In genomic region chr5:55593115-55593472, GRCh38 we compare ENCODE assay signal across 15 cellular contexts. TPM values are rescaled to one million over a fixed set of nuclear protein-coding genes. Genes with fewer than 3 reads are reported as not detected.
A peak's percentile ranks its signal among the peaks of the same experiment; 100 is the strongest.
DNase-seq lines count a peak whose midpoint lies in the region; ATAC-seq and TF ChIP-seq lines count a peak whose summit lies in the region.
"Had no signal": no experiment of that assay in that cellular context is flagged by ENCODE, and none has a peak within 500 bp of the region (broad histone marks: within the 10 kb centered on the region; RNA-seq: fewer than 3 reads in every experiment).

No MANE protein-coding gene starts in this region.

- no peak for TF ChIP-seq CTCF in MCF 10A (IDR thresholded peaks at IDR 0.05; ENCODE audit: unreplicated experiment)
- TF ChIP-seq CTCF in endodermal cell (conservative IDR thresholded peaks at IDR 0.05), result no peak

- H3K27ac Mint-ChIP-seq in MCF 10A (ENCODE audit: low read depth, unreplicated experiment) (peak overlapping the region; percentile 75), endodermal cell (no peak overlapping the region)
- H3K27ac Mint-ChIP-seq: activated T-cell treated with anti-CD3 and anti-CD28 coated beads, Interleukin-2, amount 50 U/mL, for 24 hours; immature natural killer cell; naive B cell had no signal

- no peak overlapping the region for H3K9ac ChIP-seq in endodermal cell (ENCODE audit: extremely low read depth, low read length, poor library complexity, severe bottlenecking)

- H3K9me3 ChIP-seq in right cardiac atrium (ENCODE audit: control insufficient read depth, low read length) (no peaks in the 10 kb centered on the region), endodermal cell (ENCODE audit: control insufficient read depth, low read length) (no peaks in the 10 kb centered on the region)
- H3K9me3 ChIP-seq: BE2C, Peyer's patch, upper lobe of left lung had no signal

- no peaks in the 10 kb centered on the region for H3K27me3 ChIP-seq in right cardiac atrium (ENCODE audit: control insufficient read depth, insufficient read depth)
- no peaks in the 10 kb centered on the region for H3K27me3 ChIP-seq in endodermal cell (ENCODE audit: control insufficient read depth, insufficient read depth, low read length, poor library complexity, severe bottlenecking)
- H3K27me3 ChIP-seq: BE2C, Peyer's patch, upper lobe of left lung had no signal

- 67% methylated on average over 3 of the region's 3 CpGs for WGBS in right cardiac atrium
- WGBS in endodermal cell (ENCODE audit: insufficient coverage in 1 of 2, insufficient read length in 1 of 2), 2 experiments, result 68 to 84% methylated on average over 3 of the region's 3 CpGs

- POLR2A ChIA-PET in MCF 10A (lab: Yijun Ruan, JAX), result interaction anchor here (0.6 to 1.3 kb wide), 5 partner anchors 28 to 155 kb away, joined by 3 to 4 read pairs (median 3); no protein-coding TSS in a partner anchor

- no peak for ATAC-seq in right cardiac atrium
- ATAC-seq in Right ventricle myocardium inferior, result no peak
- ATAC-seq in HG03159 (IDR thresholded peaks at IDR 0.05; ENCODE audit: unreplicated experiment), result no peak
- ATAC-seq in GM21723 (IDR thresholded peaks at IDR 0.05; ENCODE audit: unreplicated experiment), result no peak

- H3K4me1 Mint-ChIP-seq in MCF 10A (ENCODE audit: insufficient read depth, unreplicated experiment) (peaks cover 18% of the 10 kb centered on the region), endodermal cell (peaks cover 14% of the 10 kb centered on the region)
- H3K4me1 Mint-ChIP-seq: naive B cell had no signal

- intact Hi-C loops in right cardiac atrium (cut with DNase I), result loop anchor here in 2 of 4 donors (10.0 kb wide), 1 partner anchor 58 kb away; the partner anchor contains the start of gene PLPP1 (in 2 of the 2)
- intact Hi-C loops in Right ventricle myocardium inferior (cut with DNase I), result no loop called here
- intact Hi-C loops in MCF 10A (cut with micrococcal nuclease), result no loop called here
- intact Hi-C loops in posterior cingulate gyrus (cut with DNase I), result no loop called here

- H3K4me3 Mint-ChIP-seq in MCF 10A (ENCODE audit: unreplicated experiment) (no peak overlapping the region), endodermal cell (no peak overlapping the region)
- H3K4me3 Mint-ChIP-seq: activated T-cell treated with anti-CD3 and anti-CD28 coated beads, Interleukin-2, amount 50 U/mL, for 24 hours; brain; immature natural killer cell; naive B cell had no signal

- H3K27me3 Mint-ChIP-seq in MCF 10A (ENCODE audit: insufficient read depth, unreplicated experiment) (no peaks in the 10 kb centered on the region), endodermal cell (ENCODE audit: insufficient read depth) (peaks cover 1% of the 10 kb centered on the region)
- H3K27me3 Mint-ChIP-seq: activated T-cell treated with anti-CD3 and anti-CD28 coated beads, Interleukin-2, amount 50 U/mL, for 24 hours; brain had no signal

- no peak overlapping the region for H3K4me3 ChIP-seq in right cardiac atrium (ENCODE audit: low read length)
- no peak overlapping the region for H3K4me3 ChIP-seq in endodermal cell (ENCODE audit: low read length)
- H3K4me3 ChIP-seq: Peyer's patch, upper lobe of left lung had no signal

- H3K4me1 ChIP-seq in right cardiac atrium (ENCODE audit: control insufficient read depth, insufficient read depth, low read length), result peaks cover 17% of the 10 kb centered on the region
- no peaks in the 10 kb centered on the region for H3K4me1 ChIP-seq in endodermal cell (ENCODE audit: control insufficient read depth, insufficient read depth, low read length)

- no TSS peak for BruUV-seq in MCF 10A (replicated peaks; lab: Mats Ljungman, UMichigan)

- no peak for DNase-seq in right cardiac atrium
- no peak for DNase-seq in Right ventricle myocardium inferior (ENCODE audit: missing footprints)
- peak; percentile 89 for DNase-seq in NCI-H345 (lab: John Stamatoyannopoulos, UW)
- peak; percentile 79 for DNase-seq in MCF 10A (ENCODE audit: unreplicated experiment)
- DNase-seq in endodermal cell, result no peak
- DNase-seq in posterior cingulate gyrus, result no peak
- DNase-seq: activated T-cell treated with anti-CD3 and anti-CD28 coated beads, Interleukin-2, amount 50 U/mL, for 24 hours; BE2C; immature natural killer cell; naive B cell; Peyer's patch; upper lobe of left lung had no signal

- no peaks in the 10 kb centered on the region for H3K36me3 ChIP-seq in endodermal cell (ENCODE audit: control insufficient read depth, insufficient read depth, low read length)
- H3K36me3 ChIP-seq: BE2C, Peyer's patch, upper lobe of left lung had no signal

- CTCF ChIA-PET in MCF 10A (lab: Yijun Ruan, JAX), result interaction anchor here (0.6 kb wide), 1 partner anchor 281 kb away, joined by 4 read pairs; no protein-coding TSS in a partner anchor

- H3K9me3 Mint-ChIP-seq in MCF 10A (ENCODE audit: unreplicated experiment), result no peaks in the 10 kb centered on the region
- H3K9me3 Mint-ChIP-seq in endodermal cell, result no peaks in the 10 kb centered on the region
- H3K9me3 Mint-ChIP-seq: activated T-cell treated with anti-CD3 and anti-CD28 coated beads, Interleukin-2, amount 50 U/mL, for 24 hours; immature natural killer cell had no signal

- H3K27ac ChIP-seq in right cardiac atrium (ENCODE audit: low read length) (peak overlapping the region; percentile 2), endodermal cell (ENCODE audit: low read depth, low read length) (no peak overlapping the region)
- H3K27ac ChIP-seq: Peyer's patch had no signal

- no peaks in the 10 kb centered on the region for H3K36me3 Mint-ChIP-seq in MCF 10A (ENCODE audit: insufficient read depth, unreplicated experiment)
- H3K36me3 Mint-ChIP-seq in endodermal cell (ENCODE audit: low read depth), result no peaks in the 10 kb centered on the region
- H3K36me3 Mint-ChIP-seq: brain, immature natural killer cell, naive B cell had no signal

RNA-seq across cellular contexts. Expression of gene PLPP1, which starts 58.3 kb away (rescaled TPM):
- total RNA-seq in right cardiac atrium (100 to 1,000 TPM in 1 of 4 donors, 10 to 100 TPM in 3; 79.8 to 110 (median 88.8) TPM), Right ventricle myocardium inferior (74.1 TPM), MCF 10A (2022) (7.5 and 10.4 TPM in 2 replicates), endodermal cell (100 to 1,000 TPM in 1 of 2 donors, 10 to 100 TPM in 1; 29.0 to 100 TPM)
- 150 TPM for polyA plus RNA-seq in right cardiac atrium
- 30.1 TPM for polyA plus RNA-seq in endodermal cell (2013, experiment 1 of 2)
- 26.8 TPM for polyA plus RNA-seq in endodermal cell (2013, experiment 2 of 2)

Comparison
In these comparisons a context has a peak if more than half of its experiments do, and no peak if none do; other contexts are left out.
1. DNase-seq: peak in NCI-H345 (single experiment) and MCF 10A (single experiment); none in right cardiac atrium (0 of 3), Right ventricle myocardium inferior (single experiment), endodermal cell (single experiment) and posterior cingulate gyrus (0 of 10).